ENCODE assay signal across 1 cellular context in the genomic region with DNA sequence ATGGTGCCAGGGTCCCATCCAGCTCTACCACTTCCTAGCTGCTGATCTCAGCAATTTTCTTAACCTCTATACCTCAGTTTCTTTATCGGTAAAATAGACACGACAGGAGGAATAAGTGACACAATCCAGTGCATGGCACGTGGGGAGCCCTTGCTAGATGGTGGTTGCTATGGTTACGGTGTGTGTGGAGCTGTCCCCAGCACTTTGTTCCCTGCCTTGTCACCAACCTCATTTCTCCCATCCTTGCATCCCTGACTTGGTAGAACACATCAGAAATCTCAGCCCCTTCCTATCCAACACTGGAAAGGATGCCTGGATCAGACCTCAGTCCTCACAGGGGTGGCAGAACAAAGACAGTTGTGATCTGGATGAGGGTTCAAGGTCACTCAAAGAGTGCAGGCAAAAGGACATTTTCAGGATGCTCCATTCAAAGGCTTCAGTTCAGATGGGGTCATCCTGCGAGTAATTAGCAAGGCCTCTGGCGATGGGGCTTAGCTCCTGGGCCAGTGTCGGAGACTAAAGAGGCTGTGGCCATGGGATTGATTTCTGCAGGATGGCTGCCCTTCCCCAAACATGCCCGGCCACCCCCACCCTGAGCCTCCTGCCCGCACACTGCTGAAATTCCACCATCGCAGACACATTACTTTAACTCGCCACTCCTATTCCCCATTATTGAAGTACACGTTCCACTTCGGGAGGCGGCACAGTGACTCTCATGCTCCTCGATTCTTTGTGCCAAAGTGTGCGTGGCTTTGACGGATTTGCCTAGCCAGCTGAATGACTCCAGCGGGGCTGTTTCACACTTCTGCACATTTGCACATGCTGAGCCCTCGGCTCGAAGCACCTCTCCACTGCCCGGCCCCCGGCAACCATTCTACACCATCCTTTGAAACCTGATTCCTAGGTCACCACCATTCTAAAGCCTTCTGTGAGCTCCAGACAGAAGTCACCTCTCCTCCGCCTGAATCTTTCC.
A peak's percentile ranks its signal among the peaks of the same experiment; 100 is the strongest.
TF ChIP-seq lines count a peak whose summit lies in the region.

No MANE protein-coding gene starts in this region.

TF ChIP-seq in HepG2, 621 proteins besides CTCF, POLR2A, EP300 and RAD21 (continued from another document):
- TF ChIP-seq, protein P1, sequence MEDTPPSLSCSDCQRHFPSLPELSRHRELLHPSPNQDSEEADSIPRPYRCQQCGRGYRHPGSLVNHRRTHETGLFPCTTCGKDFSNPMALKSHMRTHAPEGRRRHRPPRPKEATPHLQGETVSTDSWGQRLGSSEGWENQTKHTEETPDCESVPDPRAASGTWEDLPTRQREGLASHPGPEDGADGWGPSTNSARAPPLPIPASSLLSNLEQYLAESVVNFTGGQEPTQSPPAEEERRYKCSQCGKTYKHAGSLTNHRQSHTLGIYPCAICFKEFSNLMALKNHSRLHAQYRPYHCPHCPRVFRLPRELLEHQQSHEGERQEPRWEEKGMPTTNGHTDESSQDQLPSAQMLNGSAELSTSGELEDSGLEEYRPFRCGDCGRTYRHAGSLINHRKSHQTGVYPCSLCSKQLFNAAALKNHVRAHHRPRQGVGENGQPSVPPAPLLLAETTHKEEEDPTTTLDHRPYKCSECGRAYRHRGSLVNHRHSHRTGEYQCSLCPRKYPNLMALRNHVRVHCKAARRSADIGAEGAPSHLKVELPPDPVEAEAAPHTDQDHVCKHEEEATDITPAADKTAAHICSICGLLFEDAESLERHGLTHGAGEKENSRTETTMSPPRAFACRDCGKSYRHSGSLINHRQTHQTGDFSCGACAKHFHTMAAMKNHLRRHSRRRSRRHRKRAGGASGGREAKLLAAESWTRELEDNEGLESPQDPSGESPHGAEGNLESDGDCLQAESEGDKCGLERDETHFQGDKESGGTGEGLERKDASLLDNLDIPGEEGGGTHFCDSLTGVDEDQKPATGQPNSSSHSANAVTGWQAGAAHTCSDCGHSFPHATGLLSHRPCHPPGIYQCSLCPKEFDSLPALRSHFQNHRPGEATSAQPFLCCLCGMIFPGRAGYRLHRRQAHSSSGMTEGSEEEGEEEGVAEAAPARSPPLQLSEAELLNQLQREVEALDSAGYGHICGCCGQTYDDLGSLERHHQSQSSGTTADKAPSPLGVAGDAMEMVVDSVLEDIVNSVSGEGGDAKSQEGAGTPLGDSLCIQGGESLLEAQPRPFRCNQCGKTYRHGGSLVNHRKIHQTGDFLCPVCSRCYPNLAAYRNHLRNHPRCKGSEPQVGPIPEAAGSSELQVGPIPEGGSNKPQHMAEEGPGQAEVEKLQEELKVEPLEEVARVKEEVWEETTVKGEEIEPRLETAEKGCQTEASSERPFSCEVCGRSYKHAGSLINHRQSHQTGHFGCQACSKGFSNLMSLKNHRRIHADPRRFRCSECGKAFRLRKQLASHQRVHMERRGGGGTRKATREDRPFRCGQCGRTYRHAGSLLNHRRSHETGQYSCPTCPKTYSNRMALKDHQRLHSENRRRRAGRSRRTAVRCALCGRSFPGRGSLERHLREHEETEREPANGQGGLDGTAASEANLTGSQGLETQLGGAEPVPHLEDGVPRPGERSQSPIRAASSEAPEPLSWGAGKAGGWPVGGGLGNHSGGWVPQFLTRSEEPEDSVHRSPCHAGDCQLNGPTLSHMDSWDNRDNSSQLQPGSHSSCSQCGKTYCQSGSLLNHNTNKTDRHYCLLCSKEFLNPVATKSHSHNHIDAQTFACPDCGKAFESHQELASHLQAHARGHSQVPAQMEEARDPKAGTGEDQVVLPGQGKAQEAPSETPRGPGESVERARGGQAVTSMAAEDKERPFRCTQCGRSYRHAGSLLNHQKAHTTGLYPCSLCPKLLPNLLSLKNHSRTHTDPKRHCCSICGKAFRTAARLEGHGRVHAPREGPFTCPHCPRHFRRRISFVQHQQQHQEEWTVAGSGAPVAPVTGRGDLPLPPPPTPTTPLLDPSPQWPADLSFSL (CRISPR knock-in tag; IDR thresholded peaks at IDR 0.05), result 0 out of 2 replicates have a peak, but pooled peaks have one; percentile 48
- TF ChIP-seq, protein P2, sequence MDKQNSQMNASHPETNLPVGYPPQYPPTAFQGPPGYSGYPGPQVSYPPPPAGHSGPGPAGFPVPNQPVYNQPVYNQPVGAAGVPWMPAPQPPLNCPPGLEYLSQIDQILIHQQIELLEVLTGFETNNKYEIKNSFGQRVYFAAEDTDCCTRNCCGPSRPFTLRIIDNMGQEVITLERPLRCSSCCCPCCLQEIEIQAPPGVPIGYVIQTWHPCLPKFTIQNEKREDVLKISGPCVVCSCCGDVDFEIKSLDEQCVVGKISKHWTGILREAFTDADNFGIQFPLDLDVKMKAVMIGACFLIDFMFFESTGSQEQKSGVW (CRISPR knock-in tag; IDR thresholded peaks at IDR 0.05; ENCODE audit: borderline replicate concordance), result no peak
- TF ChIP-seq ARHGAP35 (CRISPR knock-in tag; IDR thresholded peaks at IDR 0.05; ENCODE audit: borderline replicate concordance), result no peak
- no peak for TF ChIP-seq KAT7 (CRISPR knock-in tag; IDR thresholded peaks at IDR 0.05; ENCODE audit: borderline replicate concordance)
- no peak for TF ChIP-seq PBX2 (CRISPR knock-in tag; IDR thresholded peaks at IDR 0.05)
- TF ChIP-seq ZNF331 (CRISPR knock-in tag; IDR thresholded peaks at IDR 0.05), result no peak
- TF ChIP-seq HMG20A (CRISPR knock-in tag; IDR thresholded peaks at IDR 0.05; ENCODE audit: borderline replicate concordance), result no peak
- TF ChIP-seq REPIN1 (CRISPR knock-in tag; IDR thresholded peaks at IDR 0.05; ENCODE audit: borderline replicate concordance, low read depth), result no peak
- peak; percentile 95 to 96 for TF ChIP-seq MAFK (conservative IDR thresholded peaks at IDR 0.05 in 1 of 2, IDR thresholded peaks at IDR 0.05 in 1 of 2; ENCODE audit: low read length in 2 of 2)
- no peak for TF ChIP-seq SIN3A (IDR thresholded peaks at IDR 0.05; ENCODE audit: borderline replicate concordance, low read depth, low read length)
- no peak for TF ChIP-seq MIXL1 (CRISPR knock-in tag; IDR thresholded peaks at IDR 0.05)
- TF ChIP-seq ZSCAN20 (CRISPR knock-in tag; IDR thresholded peaks at IDR 0.05; ENCODE audit: borderline replicate concordance), result no peak
- TF ChIP-seq, protein P3, sequence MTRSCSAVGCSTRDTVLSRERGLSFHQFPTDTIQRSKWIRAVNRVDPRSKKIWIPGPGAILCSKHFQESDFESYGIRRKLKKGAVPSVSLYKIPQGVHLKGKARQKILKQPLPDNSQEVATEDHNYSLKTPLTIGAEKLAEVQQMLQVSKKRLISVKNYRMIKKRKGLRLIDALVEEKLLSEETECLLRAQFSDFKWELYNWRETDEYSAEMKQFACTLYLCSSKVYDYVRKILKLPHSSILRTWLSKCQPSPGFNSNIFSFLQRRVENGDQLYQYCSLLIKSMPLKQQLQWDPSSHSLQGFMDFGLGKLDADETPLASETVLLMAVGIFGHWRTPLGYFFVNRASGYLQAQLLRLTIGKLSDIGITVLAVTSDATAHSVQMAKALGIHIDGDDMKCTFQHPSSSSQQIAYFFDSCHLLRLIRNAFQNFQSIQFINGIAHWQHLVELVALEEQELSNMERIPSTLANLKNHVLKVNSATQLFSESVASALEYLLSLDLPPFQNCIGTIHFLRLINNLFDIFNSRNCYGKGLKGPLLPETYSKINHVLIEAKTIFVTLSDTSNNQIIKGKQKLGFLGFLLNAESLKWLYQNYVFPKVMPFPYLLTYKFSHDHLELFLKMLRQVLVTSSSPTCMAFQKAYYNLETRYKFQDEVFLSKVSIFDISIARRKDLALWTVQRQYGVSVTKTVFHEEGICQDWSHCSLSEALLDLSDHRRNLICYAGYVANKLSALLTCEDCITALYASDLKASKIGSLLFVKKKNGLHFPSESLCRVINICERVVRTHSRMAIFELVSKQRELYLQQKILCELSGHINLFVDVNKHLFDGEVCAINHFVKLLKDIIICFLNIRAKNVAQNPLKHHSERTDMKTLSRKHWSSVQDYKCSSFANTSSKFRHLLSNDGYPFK (CRISPR knock-in tag; IDR thresholded peaks at IDR 0.05; ENCODE audit: borderline replicate concordance), result no peak
- TF ChIP-seq ELF4 (CRISPR knock-in tag; IDR thresholded peaks at IDR 0.05; ENCODE audit: borderline replicate concordance), result no peak
- TF ChIP-seq KDM1A (CRISPR knock-in tag; IDR thresholded peaks at IDR 0.05), result no peak
- no peak for TF ChIP-seq ZNF232 (CRISPR knock-in tag; IDR thresholded peaks at IDR 0.05; ENCODE audit: borderline replicate concordance)
- no peak for TF ChIP-seq HNRNPH1 (optimal IDR thresholded peaks at IDR 0.05; ENCODE audit: low read depth, low read length)
- TF ChIP-seq ZNF224 (CRISPR knock-in tag; IDR thresholded peaks at IDR 0.05), result no peak
- TF ChIP-seq TAF15 (IDR thresholded peaks at IDR 0.05; ENCODE audit: low read depth, low read length, poor library complexity, severe bottlenecking), result no peak
- peak; percentile 58; the same call in 1 of the 2 replicates for TF ChIP-seq THRA (CRISPR knock-in tag; IDR thresholded peaks at IDR 0.05; ENCODE audit: borderline replicate concordance)
- peak; percentile 78 for TF ChIP-seq RFX1 (IDR thresholded peaks at IDR 0.05)
- peak; percentile 65; the same call in 1 of the 2 replicates for TF ChIP-seq RXRA (CRISPR knock-in tag; IDR thresholded peaks at IDR 0.05)
- peak; percentile 32 to 87 for TF ChIP-seq REST (IDR thresholded peaks at IDR 0.05; ENCODE audit: borderline replicate concordance in 1 of 2, low read depth in 1 of 2, low read length in 2 of 2)
- TF ChIP-seq HNF4A (CRISPR knock-in tag; IDR thresholded peaks at IDR 0.05), result peak; percentile 28; the same call in 1 of the 2 replicates
- TF ChIP-seq ZNF790 (CRISPR knock-in tag; IDR thresholded peaks at IDR 0.05; ENCODE audit: borderline replicate concordance), result no peak
- TF ChIP-seq SIX1 (CRISPR knock-in tag; IDR thresholded peaks at IDR 0.05; ENCODE audit: borderline replicate concordance), result no peak
- TF ChIP-seq POLR2G (IDR thresholded peaks at IDR 0.05; ENCODE audit: low read depth, low read length), result no peak
- TF ChIP-seq, protein P4, sequence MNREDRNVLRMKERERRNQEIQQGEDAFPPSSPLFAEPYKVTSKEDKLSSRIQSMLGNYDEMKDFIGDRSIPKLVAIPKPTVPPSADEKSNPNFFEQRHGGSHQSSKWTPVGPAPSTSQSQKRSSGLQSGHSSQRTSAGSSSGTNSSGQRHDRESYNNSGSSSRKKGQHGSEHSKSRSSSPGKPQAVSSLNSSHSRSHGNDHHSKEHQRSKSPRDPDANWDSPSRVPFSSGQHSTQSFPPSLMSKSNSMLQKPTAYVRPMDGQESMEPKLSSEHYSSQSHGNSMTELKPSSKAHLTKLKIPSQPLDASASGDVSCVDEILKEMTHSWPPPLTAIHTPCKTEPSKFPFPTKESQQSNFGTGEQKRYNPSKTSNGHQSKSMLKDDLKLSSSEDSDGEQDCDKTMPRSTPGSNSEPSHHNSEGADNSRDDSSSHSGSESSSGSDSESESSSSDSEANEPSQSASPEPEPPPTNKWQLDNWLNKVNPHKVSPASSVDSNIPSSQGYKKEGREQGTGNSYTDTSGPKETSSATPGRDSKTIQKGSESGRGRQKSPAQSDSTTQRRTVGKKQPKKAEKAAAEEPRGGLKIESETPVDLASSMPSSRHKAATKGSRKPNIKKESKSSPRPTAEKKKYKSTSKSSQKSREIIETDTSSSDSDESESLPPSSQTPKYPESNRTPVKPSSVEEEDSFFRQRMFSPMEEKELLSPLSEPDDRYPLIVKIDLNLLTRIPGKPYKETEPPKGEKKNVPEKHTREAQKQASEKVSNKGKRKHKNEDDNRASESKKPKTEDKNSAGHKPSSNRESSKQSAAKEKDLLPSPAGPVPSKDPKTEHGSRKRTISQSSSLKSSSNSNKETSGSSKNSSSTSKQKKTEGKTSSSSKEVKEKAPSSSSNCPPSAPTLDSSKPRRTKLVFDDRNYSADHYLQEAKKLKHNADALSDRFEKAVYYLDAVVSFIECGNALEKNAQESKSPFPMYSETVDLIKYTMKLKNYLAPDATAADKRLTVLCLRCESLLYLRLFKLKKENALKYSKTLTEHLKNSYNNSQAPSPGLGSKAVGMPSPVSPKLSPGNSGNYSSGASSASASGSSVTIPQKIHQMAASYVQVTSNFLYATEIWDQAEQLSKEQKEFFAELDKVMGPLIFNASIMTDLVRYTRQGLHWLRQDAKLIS (CRISPR knock-in tag; IDR thresholded peaks at IDR 0.05), result no peak
- TF ChIP-seq NFE2 (CRISPR knock-in tag; IDR thresholded peaks at IDR 0.05), result no peak
- TF ChIP-seq MIER2 (CRISPR knock-in tag; IDR thresholded peaks at IDR 0.05), result peak; percentile 64; the same call in 1 of the 2 replicates
- no peak for TF ChIP-seq HNRNPL (IDR thresholded peaks at IDR 0.05; ENCODE audit: low read depth, low read length)
- 0 out of 2 replicates have a peak, but pooled peaks have one; percentile 42 for TF ChIP-seq RARA (CRISPR knock-in tag; IDR thresholded peaks at IDR 0.05)
- peak; percentile 42; the same call in 1 of the 2 replicates for TF ChIP-seq SAP130 (CRISPR knock-in tag; IDR thresholded peaks at IDR 0.05; ENCODE audit: low read depth)
TF ChIP-seq in HepG2: peak in this region for 22.
